Comparison of ENCODE assay signal across 27 cellular contexts in the genomic region with DNA sequence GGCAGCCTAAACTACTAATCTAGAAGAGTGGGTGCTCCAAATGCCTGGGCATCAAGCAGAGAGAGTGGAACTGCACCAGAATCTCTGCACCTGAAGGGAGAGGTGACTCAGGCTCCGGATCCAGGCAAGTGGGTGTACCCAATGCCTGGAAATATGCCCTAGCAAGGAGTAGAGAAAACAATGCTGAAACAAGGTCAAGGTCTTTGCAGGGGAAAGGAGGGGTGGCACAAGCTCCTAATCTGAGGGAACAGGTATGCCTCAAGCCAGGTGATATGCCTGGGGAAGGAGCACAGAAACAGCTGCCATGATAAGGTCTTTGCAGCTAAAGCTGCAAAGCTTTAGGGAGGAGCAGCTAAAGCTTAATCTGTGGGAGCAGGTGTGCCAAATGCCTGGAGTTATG.
DNase-seq lines count a peak whose midpoint lies in the region; ATAC-seq, FAIRE-seq and TF ChIP-seq lines count a peak whose summit lies in the region.
"Had no signal": no experiment of that assay in that cellular context is flagged by ENCODE, and none has a peak within 500 bp of the region (broad histone marks: within the 10 kb centered on the region; RNA-seq: fewer than 3 reads in every experiment).

No MANE protein-coding gene starts in this region.

- WGBS in H1 (ENCODE audit: extremely low coverage in 1 of 2, insufficient coverage in 1 of 2, insufficient read length in 1 of 2, insufficient replicate concordance in 2 of 2, low coverage in 1 of 2, low lambda C conversion rate in 2 of 2, missing lambda C conversion rate in 1 of 2), 2 experiments, result 93% methylated on average over 1 of the region's 1 CpG; no CpG with 5 or more reads in 1 of the 2 experiments
- WGBS in small intestine, 3 donors, result 0 to 55% (median 22%) methylated on average over 1 of the region's 1 CpG

- H2BK5ac ChIP-seq in H1 (ENCODE audit: low read depth, low read length), result peak overlapping the region; percentile 32; the same call in 1 of the 2 replicates

- H3K27ac ChIP-seq in HCT116 (ENCODE audit: low read depth, low read length) (no peak overlapping the region), H1 (ENCODE audit: low read depth, low read length) (no peak overlapping the region), small intestine (ENCODE audit: low read depth in 1 of 2, low read length in 1 of 2) (no peak overlapping the region)
- H3K27ac ChIP-seq: GM23248 had no signal

- no peak overlapping the region for H3K4me2 ChIP-seq in HCT116 (ENCODE audit: low read length)
- no peak overlapping the region for H3K4me2 ChIP-seq in H1 (ENCODE audit: insufficient read depth in 1 of 2, low read depth in 2 of 2, low read length in 2 of 2)

- no peak overlapping the region for H2BK12ac ChIP-seq in H1 (ENCODE audit: low read depth, low read length)

- TF ChIP-seq RAD21 in HCT116 (IDR thresholded peaks at IDR 0.05; ENCODE audit: low read depth), result no peak
- TF ChIP-seq RAD21 in H1 (IDR thresholded peaks at IDR 0.05 in 1 of 2, conservative IDR thresholded peaks at IDR 0.05 in 1 of 2; ENCODE audit: low read depth in 2 of 2, low read length in 2 of 2), result no peak

- CTCF ChIA-PET in HCT116 (lab: Charles Lee), result no interaction called here
- CTCF ChIA-PET in H1 (lab: Charles Lee; ENCODE audit: partially characterized antibody), result no interaction called here

- no peaks in the 10 kb centered on the region for H4K20me1 ChIP-seq in HCT116 (ENCODE audit: insufficient read depth)
- no peaks in the 10 kb centered on the region for H4K20me1 ChIP-seq in H1 (replicated peaks in 1 of 2; ENCODE audit: control insufficient read depth in 1 of 2, insufficient read depth in 2 of 2, low read length in 2 of 2)

- no peak overlapping the region for H4K91ac ChIP-seq in H1 (replicated peaks; ENCODE audit: insufficient read length, low read length)

- H4K8ac ChIP-seq in H1 (ENCODE audit: extremely low read depth, insufficient read depth, low read length), result no peak overlapping the region; the same call in 1 of the 2 replicates

- RAD21 ChIA-PET in HCT116 (lab: Charles Lee; ENCODE audit: low non-redundant PET in 1 of 2, low total read pairs in 2 of 2, uncharacterized antibody in 2 of 2, unreplicated experiment in 2 of 2), result interaction anchor here in 1 of 2 experiments (0.7 kb wide), 1 partner anchor 252 kb away, joined by 3 read pairs; no protein-coding TSS in a partner anchor

- H3K79me2 ChIP-seq in HCT116 (ENCODE audit: insufficient read depth, low read length), result no peaks in the 10 kb centered on the region
- no peaks in the 10 kb centered on the region for H3K79me2 ChIP-seq in H1 (ENCODE audit: control insufficient read depth in 1 of 2, insufficient read depth in 2 of 2, low read length in 2 of 2)

- H2AFZ ChIP-seq in HCT116 (ENCODE audit: low read depth, low read length, poor library complexity, severe bottlenecking) (peak overlapping the region; percentile 5), H1 (ENCODE audit: low read length) (no peak overlapping the region)
- H2AFZ ChIP-seq: GM23248 had no signal

- no peaks in the 10 kb centered on the region for H3K79me1 ChIP-seq in H1 (ENCODE audit: low read depth, low read length)

- no peaks in the 10 kb centered on the region for H3K27me3 ChIP-seq in HCT116 (ENCODE audit: insufficient read depth, low read length)
- no peaks in the 10 kb centered on the region for H3K27me3 ChIP-seq in H1 (replicated peaks in 1 of 4; ENCODE audit: control insufficient read depth in 3 of 4, extremely low read depth in 1 of 4, insufficient read depth in 3 of 4, low read length in 3 of 4)
- H3K27me3 ChIP-seq in small intestine (ENCODE audit: control insufficient read depth in 2 of 2, insufficient read depth in 2 of 2, low read length in 2 of 2), result no peaks in the 10 kb centered on the region

- H3K36me3 ChIP-seq in HCT116 (ENCODE audit: control insufficient read depth in 1 of 2, insufficient read depth in 2 of 2, low read length in 2 of 2) (no peaks in the 10 kb centered on the region), H1 (ENCODE audit: control insufficient read depth in 2 of 4, insufficient read depth in 4 of 4, low read length in 3 of 4) (no peaks in the 10 kb centered on the region), small intestine (ENCODE audit: control insufficient read depth in 2 of 2, insufficient read depth in 2 of 2, low read length in 2 of 2) (no peaks in the 10 kb centered on the region)

- no peak overlapping the region for H3K9ac ChIP-seq in HCT116 (ENCODE audit: low read length)
- no peak overlapping the region for H3K9ac ChIP-seq in H1 (replicated peaks in 1 of 4; ENCODE audit: extremely low read depth in 1 of 4, low read depth in 3 of 4, low read length in 3 of 4)
- H3K9ac ChIP-seq: GM23248 had no signal

- H2BK120ac ChIP-seq in H1 (replicated peaks; ENCODE audit: low read depth, low read length), result no peak overlapping the region

- no peak overlapping the region for H2AK5ac ChIP-seq in H1 (ENCODE audit: low read depth, low read length)

- no TSS peak for BruUV-seq in HCT116 (replicated peaks; lab: Mats Ljungman, UMichigan)

- peaks cover 0 to 6% of the 10 kb centered on the region in 2 experiments; a peak in 1 of 4 replicates for H3K4me1 ChIP-seq in HCT116 (ENCODE audit: control insufficient read depth in 1 of 2, insufficient read depth in 2 of 2, low read length in 2 of 2)
- H3K4me1 ChIP-seq in H1 (replicated peaks in 1 of 4; ENCODE audit: control insufficient read depth in 3 of 4, insufficient read depth in 4 of 4, low read length in 3 of 4), result no peaks in the 10 kb centered on the region
- no peaks in the 10 kb centered on the region for H3K4me1 ChIP-seq in small intestine (ENCODE audit: control insufficient read depth in 2 of 2, insufficient read depth in 1 of 2, low read depth in 1 of 2, low read length in 1 of 2)

- H4K5ac ChIP-seq in H1 (ENCODE audit: insufficient read length, low read depth, low read length), result no peak overlapping the region

- H3K23me2 ChIP-seq in H1 (ENCODE audit: low read depth, low read length), result no peaks in the 10 kb centered on the region

- H2BK20ac ChIP-seq in H1 (ENCODE audit: low read length), result no peak overlapping the region

- H2BK15ac ChIP-seq in H1 (ENCODE audit: low read length), result no peak overlapping the region

- H3K23ac ChIP-seq in H1 (ENCODE audit: insufficient read length), result no peak overlapping the region

- intact Hi-C loops in HCT116 (cut with micrococcal nuclease), result no loop called here

- no peak for FAIRE-seq in H1 (lab: Jason Lieb, UNC)
- no peak for FAIRE-seq in small intestine (lab: Jason Lieb, UNC)
- FAIRE-seq: HTR-8/SVneo had no signal

- no peak overlapping the region for H3K4ac ChIP-seq in H1 (replicated peaks; ENCODE audit: insufficient read length, low read depth, low read length)

- peak; percentile 32 for DNase-seq in DMS53 (lab: John Stamatoyannopoulos, UW)
- no peak for DNase-seq in DMS53 treated with DMSO at 0.1 percent for 48 hours (lab: John Stamatoyannopoulos, UW; ENCODE audit: unreplicated experiment)
- DNase-seq in HCT116 (ENCODE audit: low read depth, low spot score), result no peak
- DNase-seq in H1 (ENCODE audit: low read depth in 1 of 2, low spot score in 2 of 2), result no peak
- DNase-seq in small intestine, result peak; percentile 9
- no peak for DNase-seq in hippocampal formation (lab: John Stamatoyannopoulos, UW)
- DNase-seq: 8988T; AML-193; C1 segment of cervical spinal cord; DMS79; GM23248; HCEC 1CT; MV-4-11; NCI-H1105 treated with DMSO at 0.1 percent for 48 hours; NCI-H1694 treated with DMSO at 0.1 percent for 48 hours; NCI-H2081 treated with DMSO at 0.1 percent for 48 hours; NCI-H2171 treated with DMSO at 0.1 percent for 48 hours; NCI-H446; NCI-H526; NK-92 treated with Interleukin-12 subunit alpha and Interleukin-12 subunit beta, amount 100 ng/mL, for 24 hours; SIG-M5 had no signal

- no peak overlapping the region for H3K56ac ChIP-seq in H1 (replicated peaks; ENCODE audit: insufficient read length, low read depth, low read length)

- H3K18ac ChIP-seq in H1 (ENCODE audit: extremely low read depth, low read length), result no peak overlapping the region

- no peak for TF ChIP-seq POLR2A in HCT116 (IDR thresholded peaks at IDR 0.05; ENCODE audit: borderline replicate concordance, extremely low read depth, insufficient read depth, insufficient read length)
- no peak for TF ChIP-seq POLR2A in H1 (IDR thresholded peaks at IDR 0.05; ENCODE audit: control extremely low read depth in 1 of 2, low read depth in 2 of 2, low read length in 2 of 2)

- TF ChIP-seq EP300 in H1 (IDR thresholded peaks at IDR 0.05; ENCODE audit: borderline replicate concordance in 1 of 2, low read depth in 2 of 2, low read length in 2 of 2), result no peak

- TF ChIP-seq CTCF in HCT116 (IDR thresholded peaks at IDR 0.05 in 2 of 3, conservative IDR thresholded peaks at IDR 0.05 in 1 of 3; ENCODE audit: borderline replicate concordance in 1 of 3, insufficient read depth in 1 of 3, low read depth in 2 of 3, low read length in 2 of 3) (no peak), H1 (IDR thresholded peaks at IDR 0.05; ENCODE audit: control extremely low read depth in 1 of 3, insufficient read depth in 1 of 3, low read depth in 1 of 3, low read length in 3 of 3) (no peak)

- H3K9me2 ChIP-seq in HCT116 (ENCODE audit: insufficient read depth), result no peaks in the 10 kb centered on the region

- ATAC-seq in HCT116, result no peak
- no peak for ATAC-seq in HG03280 (IDR thresholded peaks at IDR 0.05; ENCODE audit: unreplicated experiment)
- ATAC-seq in GM21576 (IDR thresholded peaks at IDR 0.05; ENCODE audit: unreplicated experiment), result no peak
- ATAC-seq: CD8-positive, alpha-beta T cell; Panc1; SK-N-SH treated with all-trans-retinoic acid at 6 μM for 48 hours had no signal

- POLR2A ChIA-PET in HCT116 (lab: Charles Lee) (no interaction called here), H1 (lab: Charles Lee; ENCODE audit: partially characterized antibody) (no interaction called here)

- H3K4me3 ChIP-seq in HCT116 (replicated peaks in 1 of 2; ENCODE audit: low read depth in 1 of 2, low read length in 2 of 2), result no peak overlapping the region
- H3K4me3 ChIP-seq in H1 (ENCODE audit: extremely low read depth in 1 of 4, insufficient read depth in 2 of 4, low read depth in 3 of 4, low read length in 4 of 4), result no peak overlapping the region
- no peak overlapping the region for H3K4me3 ChIP-seq in small intestine (ENCODE audit: low read depth in 1 of 2, low read length in 2 of 2)
- H3K4me3 ChIP-seq: GM23248 had no signal

- H3K9me3 ChIP-seq in HCT116 (ENCODE audit: control insufficient read depth in 1 of 2, insufficient read depth in 1 of 2, low read depth in 1 of 2, low read length in 2 of 2) (no peaks in the 10 kb centered on the region), H1 (ENCODE audit: insufficient read depth in 2 of 2, low read depth in 1 of 2, low read length in 1 of 2) (no peaks in the 10 kb centered on the region; a peak in 1 of 4 replicates), small intestine (ENCODE audit: control insufficient read depth, low read depth) (no peaks in the 10 kb centered on the region)

- H3K14ac ChIP-seq in H1 (ENCODE audit: insufficient read length), result no peak overlapping the region

TF ChIP-seq in HCT116, 20 proteins besides CTCF, POLR2A, EP300 and RAD21:
- TF ChIP-seq SP1 (IDR thresholded peaks at IDR 0.05; ENCODE audit: low read depth), result no peak
- no peak for TF ChIP-seq CEBPB (IDR thresholded peaks at IDR 0.05; ENCODE audit: low read depth)
TF ChIP-seq in HCT116: peak in this region for 0.

TF ChIP-seq in H1, 55 proteins besides CTCF, POLR2A, EP300 and RAD21:
- no peak for TF ChIP-seq CHD1 (IDR thresholded peaks at IDR 0.05; ENCODE audit: low read depth, low read length)

Comparison
In these comparisons a context has a peak if more than half of its experiments do, and no peak if none do; other contexts are left out.
1. DNase-seq: peak in DMS53 (single experiment) and small intestine (single experiment); none in DMS53 treated with DMSO at 0.1 percent for 48 hours (single experiment), HCT116 (single experiment), H1 (0 of 2) and hippocampal formation (0 of 2).